In the genomic region with DNA sequence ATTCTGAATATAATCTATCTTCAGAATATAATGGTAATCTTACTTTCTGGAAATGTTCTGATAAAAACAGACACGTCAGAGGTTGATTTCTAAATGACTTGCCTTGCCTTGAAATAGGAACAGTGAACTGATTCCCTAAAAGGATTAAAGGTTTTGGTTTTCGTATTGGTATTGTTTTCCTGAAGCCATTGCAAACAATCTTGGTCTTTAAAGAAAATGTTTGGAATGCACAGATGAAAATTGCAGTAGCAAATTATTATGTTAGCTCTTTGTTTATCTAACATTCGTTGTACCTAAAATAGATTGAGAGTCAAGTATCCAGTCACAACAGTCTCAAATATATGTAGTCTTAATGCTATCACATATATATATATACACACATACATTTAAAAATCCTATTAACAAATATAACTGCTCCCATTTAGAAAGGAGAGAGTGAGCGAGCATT, we compare ENCODE assay signal across 8 cellular contexts. TPM values are rescaled to one million over a fixed set of nuclear protein-coding genes. Genes with fewer than 3 reads are reported as not detected.
DNase-seq lines count a peak whose midpoint lies in the region; ATAC-seq, FAIRE-seq and TF ChIP-seq lines count a peak whose summit lies in the region.

No MANE protein-coding gene starts in this region.

- no peak overlapping the region for H3K18ac ChIP-seq in H1 (ENCODE audit: extremely low read depth, low read length)

- no peak for TF ChIP-seq CTCF in H1 (IDR thresholded peaks at IDR 0.05; ENCODE audit: control extremely low read depth in 1 of 3, insufficient read depth in 1 of 3, low read depth in 1 of 3, low read length in 3 of 3)
- no peak for TF ChIP-seq CTCF in neural crest cell (conservative IDR thresholded peaks at IDR 0.05)

- H4K20me1 ChIP-seq in H1 (replicated peaks in 1 of 2; ENCODE audit: control insufficient read depth in 1 of 2, insufficient read depth in 2 of 2, low read length in 2 of 2): peaks cover 0 to 1% of the 10 kb centered on the region in 2 experiments

- no peak overlapping the region for H2BK20ac ChIP-seq in H1 (ENCODE audit: low read length)

- H2BK15ac ChIP-seq in H1 (ENCODE audit: low read length): no peak overlapping the region

- peaks cover 57% of the 10 kb centered on the region for H3K4me1 Mint-ChIP-seq in neural crest cell

- H3K23me2 ChIP-seq in H1 (ENCODE audit: low read depth, low read length): peaks cover 4% of the 10 kb centered on the region; the same call in 1 of the 2 replicates

- no peak for TF ChIP-seq POLR2A in H1 (IDR thresholded peaks at IDR 0.05; ENCODE audit: control extremely low read depth in 1 of 2, low read depth in 2 of 2, low read length in 2 of 2)

- H3K4ac ChIP-seq in H1 (replicated peaks; ENCODE audit: insufficient read length, low read depth, low read length): no peak overlapping the region

- 42% methylated on average over 4 of the region's 4 CpGs; no CpG with 5 or more reads in 1 of the 2 experiments for WGBS in H1 (ENCODE audit: extremely low coverage in 1 of 2, insufficient coverage in 1 of 2, insufficient read length in 1 of 2, insufficient replicate concordance in 2 of 2, low coverage in 1 of 2, low lambda C conversion rate in 2 of 2, missing lambda C conversion rate in 1 of 2), 2 experiments

- CTCF ChIA-PET in H1 (lab: Charles Lee; ENCODE audit: partially characterized antibody): interaction anchor here (1.4 kb wide), 1 partner anchor 108 kb away, joined by 9 read pairs; no protein-coding TSS in a partner anchor

- peaks cover 0 to 62% of the 10 kb centered on the region in 2 experiments; a peak in 2 of 4 replicates for H3K79me2 ChIP-seq in H1 (ENCODE audit: control insufficient read depth in 1 of 2, insufficient read depth in 2 of 2, low read length in 2 of 2)

- POLR2A ChIA-PET in H1 (lab: Charles Lee; ENCODE audit: partially characterized antibody): interaction anchor here (0.6 to 1.9 kb wide), 4 partner anchors 9 to 196 kb away, joined by 3 to 5 read pairs (median 4); no protein-coding TSS in a partner anchor

- H2BK5ac ChIP-seq in H1 (ENCODE audit: low read depth, low read length): no peak overlapping the region

- H4K8ac ChIP-seq in H1 (ENCODE audit: extremely low read depth, insufficient read depth, low read length): no peak overlapping the region

- ATAC-seq in GM21423 (IDR thresholded peaks at IDR 0.05; ENCODE audit: unreplicated experiment) (no peak), GM18520 (IDR thresholded peaks at IDR 0.05; ENCODE audit: unreplicated experiment) (no peak)

- no peak overlapping the region for H3K27ac Mint-ChIP-seq in neural crest cell (ENCODE audit: unreplicated experiment)

- no peak overlapping the region for H3K27ac ChIP-seq in H1 (ENCODE audit: low read depth, low read length)

- no peak overlapping the region for H2BK120ac ChIP-seq in H1 (replicated peaks; ENCODE audit: low read depth, low read length)

- H3K36me3 ChIP-seq in NT2/D1 (ENCODE audit: insufficient read depth, insufficient read length, low read length) (peaks cover 26% of the 10 kb centered on the region), H1 (ENCODE audit: control insufficient read depth in 2 of 4, insufficient read depth in 4 of 4, low read length in 3 of 4) (no peaks in the 10 kb centered on the region)

- H2BK12ac ChIP-seq in H1 (ENCODE audit: low read depth, low read length): no peak overlapping the region

- H3K9me3 Mint-ChIP-seq in neural crest cell: no peaks in the 10 kb centered on the region

- TF ChIP-seq RAD21 in H1 (IDR thresholded peaks at IDR 0.05 in 1 of 2, conservative IDR thresholded peaks at IDR 0.05 in 1 of 2; ENCODE audit: low read depth in 2 of 2, low read length in 2 of 2): no peak

- H3K9me3 ChIP-seq in NT2/D1 (ENCODE audit: insufficient read depth, low read length) (no peaks in the 10 kb centered on the region), H1 (ENCODE audit: insufficient read depth in 2 of 2, low read depth in 1 of 2, low read length in 1 of 2) (no peaks in the 10 kb centered on the region)

- H3K27me3 ChIP-seq in NT2/D1 (ENCODE audit: insufficient read depth, insufficient read length): peaks cover 3% of the 10 kb centered on the region
- peaks cover 0 to 8% (median 3%) of the 10 kb centered on the region in 4 experiments; a peak in 2 of 7 replicates for H3K27me3 ChIP-seq in H1 (replicated peaks in 1 of 4; ENCODE audit: control insufficient read depth in 3 of 4, extremely low read depth in 1 of 4, insufficient read depth in 3 of 4, low read length in 3 of 4)

- no peak overlapping the region for H2AK5ac ChIP-seq in H1 (ENCODE audit: low read depth, low read length)

- no peak overlapping the region for H4K91ac ChIP-seq in H1 (replicated peaks; ENCODE audit: insufficient read length, low read length)

- no peaks in the 10 kb centered on the region for H3K4me1 ChIP-seq in NT2/D1 (ENCODE audit: insufficient read depth, insufficient read length)
- peaks cover 4 to 9% (median 6%) of the 10 kb centered on the region in 4 experiments; a peak in 6 of 7 replicates for H3K4me1 ChIP-seq in H1 (replicated peaks in 1 of 4; ENCODE audit: control insufficient read depth in 3 of 4, insufficient read depth in 4 of 4, low read length in 3 of 4)

- TF ChIP-seq EP300 in H1 (IDR thresholded peaks at IDR 0.05; ENCODE audit: borderline replicate concordance in 1 of 2, low read depth in 2 of 2, low read length in 2 of 2): no peak

- DNase-seq in CD1c-positive myeloid dendritic cell (ENCODE audit: extremely low spot score) (peak; percentile 59), NT2/D1 (ENCODE audit: low read depth, low spot score) (no peak), H1 (ENCODE audit: low read depth in 1 of 2, low spot score in 2 of 2) (no peak), neural crest cell (ENCODE audit: low read depth, low spot score) (no peak), NCI-H1436 (lab: John Stamatoyannopoulos, UW) (no peak)
- no peak for DNase-seq in activated CD4-positive, CD25-positive, alpha-beta regulatory T cell treated with anti-CD3 and anti-CD28 coated beads, Interleukin-2, amount 50 U/mL, for 72 hours

- no peaks in the 10 kb centered on the region for H3K36me3 Mint-ChIP-seq in neural crest cell (ENCODE audit: low read depth)

- H3K23ac ChIP-seq in H1 (ENCODE audit: insufficient read length): no peak overlapping the region

- FAIRE-seq in H1 (lab: Jason Lieb, UNC): no peak

- H3K4me2 ChIP-seq in H1 (ENCODE audit: insufficient read depth in 1 of 2, low read depth in 2 of 2, low read length in 2 of 2): peak overlapping the region; percentile 71 to 86

- peaks cover 3% of the 10 kb centered on the region for H3K27me3 Mint-ChIP-seq in neural crest cell (ENCODE audit: low read depth)

- no peaks in the 10 kb centered on the region for H3K79me1 ChIP-seq in H1 (ENCODE audit: low read depth, low read length)

- H3K14ac ChIP-seq in H1 (ENCODE audit: insufficient read length): no peak overlapping the region

- no peak overlapping the region for H3K56ac ChIP-seq in H1 (replicated peaks; ENCODE audit: insufficient read length, low read depth, low read length)

- peak overlapping the region; percentile 94 for H3K4me3 ChIP-seq in NT2/D1 (ENCODE audit: insufficient read length, low read depth)
- peak overlapping the region; percentile 11 to 97 (median 88); a peak in 6 of 8 replicates for H3K4me3 ChIP-seq in H1 (ENCODE audit: extremely low read depth in 1 of 4, insufficient read depth in 2 of 4, low read depth in 3 of 4, low read length in 4 of 4)

- H3K9ac ChIP-seq in NT2/D1 (ENCODE audit: insufficient read length, low read depth): peak overlapping the region; percentile 56
- H3K9ac ChIP-seq in H1 (replicated peaks in 1 of 4; ENCODE audit: extremely low read depth in 1 of 4, low read depth in 3 of 4, low read length in 3 of 4): no peak overlapping the region

- H4K5ac ChIP-seq in H1 (ENCODE audit: insufficient read length, low read depth, low read length): no peak overlapping the region

- H3K4me3 Mint-ChIP-seq in neural crest cell: peak overlapping the region; percentile 80

- no peak overlapping the region for H2AFZ ChIP-seq in H1 (ENCODE audit: low read length)

TF ChIP-seq in H1, 55 proteins besides CTCF, POLR2A, EP300 and RAD21 (continues in another document):
- TF ChIP-seq JUND (IDR thresholded peaks at IDR 0.05; ENCODE audit: low read length): no peak
- no peak for TF ChIP-seq ZNF274 (IDR thresholded peaks at IDR 0.05; ENCODE audit: borderline replicate concordance, extremely low read depth, low read length)
- no peak for TF ChIP-seq BRCA1 (IDR thresholded peaks at IDR 0.05; ENCODE audit: low read depth, low read length)
- TF ChIP-seq SP2 (IDR thresholded peaks at IDR 0.05; ENCODE audit: low read length): no peak
- no peak for TF ChIP-seq GTF2F1 (IDR thresholded peaks at IDR 0.05; ENCODE audit: borderline replicate concordance, low read depth, low read length)
- no peak for TF ChIP-seq ASH2L (IDR thresholded peaks at IDR 0.05; ENCODE audit: low read length)
- no peak for TF ChIP-seq NRF1 (IDR thresholded peaks at IDR 0.05; ENCODE audit: low read depth, low read length)
- TF ChIP-seq MAFK (IDR thresholded peaks at IDR 0.05; ENCODE audit: low read depth, low read length): no peak
- no peak for TF ChIP-seq SIX5 (IDR thresholded peaks at IDR 0.05; ENCODE audit: low read depth, low read length)
- TF ChIP-seq, protein P1, sequence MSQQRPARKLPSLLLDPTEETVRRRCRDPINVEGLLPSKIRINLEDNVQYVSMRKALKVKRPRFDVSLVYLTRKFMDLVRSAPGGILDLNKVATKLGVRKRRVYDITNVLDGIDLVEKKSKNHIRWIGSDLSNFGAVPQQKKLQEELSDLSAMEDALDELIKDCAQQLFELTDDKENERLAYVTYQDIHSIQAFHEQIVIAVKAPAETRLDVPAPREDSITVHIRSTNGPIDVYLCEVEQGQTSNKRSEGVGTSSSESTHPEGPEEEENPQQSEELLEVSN (IDR thresholded peaks at IDR 0.05): no peak
- no peak for TF ChIP-seq EGR1 (IDR thresholded peaks at IDR 0.05; ENCODE audit: borderline replicate concordance, low read depth, low read length)
- no peak for TF ChIP-seq YY1 (IDR thresholded peaks at IDR 0.05; ENCODE audit: low read depth, low read length)
- no peak for TF ChIP-seq POLR2AphosphoS5 (IDR thresholded peaks at IDR 0.05; ENCODE audit: low read depth, low read length)
- TF ChIP-seq CEBPB (IDR thresholded peaks at IDR 0.05; ENCODE audit: low read depth, low read length): no peak
- TF ChIP-seq EZH2 (IDR thresholded peaks at IDR 0.05; ENCODE audit: low read depth, low read length, severe bottlenecking): no peak
- TF ChIP-seq RBBP5 (IDR thresholded peaks at IDR 0.05; ENCODE audit: borderline replicate concordance, low read depth, low read length): no peak

RNA-seq across cellular contexts. Expression of a gene that starts 1.7 kb away (rescaled TPM):
- total RNA-seq in H1 (2021; fragmentation: NEBNext Ultra II Directional; extraction: Animal tissue kit (Norgen Biotek cat#: 25700)): 179 and 184 TPM in 2 replicates
- polyA plus RNA-seq in H1 (2011; rRNA removed): 66.9 and 132 TPM in 2 replicates
- 83.2 TPM for polyA plus RNA-seq in H1 (2011; cell fraction: cytosol; rRNA removed)
- polyA plus RNA-seq in H1 (2011; cell fraction: nucleus; rRNA removed): 42.4 TPM
- polyA plus RNA-seq in H1 (2012, experiment 1 of 2): 86.9 to 165 TPM (median 103 TPM) in 4 replicates
- 75.5 TPM for polyA plus RNA-seq in H1 (2012, experiment 2 of 2)
- 282 TPM for polyA plus RNA-seq in H1 (2013, experiment 1 of 2)
- 330 TPM for polyA plus RNA-seq in H1 (2013, experiment 2 of 2)
- polyA minus RNA-seq in H1 (2011; rRNA and poly(A)+ RNA removed): 48.5 and 71.9 TPM in 2 replicates
- polyA minus RNA-seq in H1 (2011; cell fraction: cytosol; rRNA and poly(A)+ RNA removed): 67.2 TPM
- polyA minus RNA-seq in H1 (2011; cell fraction: nucleus; rRNA and poly(A)+ RNA removed): 24.7 TPM
- 126 and 127 TPM in 2 replicates for total RNA-seq in neural crest cell
